1 cellular context compared by ENCODE assay signal in the genomic region with DNA sequence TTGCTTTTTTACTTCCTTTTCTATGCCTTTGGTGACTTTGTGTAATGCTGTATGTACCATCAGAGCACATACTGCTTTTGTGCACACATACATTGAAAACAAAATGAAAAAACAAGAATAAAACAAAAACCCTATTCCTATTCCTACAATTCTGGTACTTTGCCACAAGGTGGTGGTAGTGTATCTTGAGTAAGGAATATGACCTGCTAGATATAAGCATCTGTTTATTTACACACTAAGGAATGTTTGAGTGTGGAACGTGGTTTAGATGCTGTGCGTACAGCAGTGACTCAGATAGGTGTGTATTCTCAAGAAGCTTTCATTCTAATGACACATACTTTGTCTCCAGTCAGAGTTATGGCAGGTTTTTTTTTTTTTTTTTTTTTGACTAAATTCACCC.
TF ChIP-seq lines count a peak whose summit lies in the region.

No MANE protein-coding gene starts in this region.

TF ChIP-seq in IMR-90, 13 proteins besides CTCF, POLR2A, EP300 and RAD21 (continued from another document):
- no peak for TF ChIP-seq NFE2L2 (IDR thresholded peaks at IDR 0.05; ENCODE audit: low read depth, low read length)
- TF ChIP-seq, protein P1, sequence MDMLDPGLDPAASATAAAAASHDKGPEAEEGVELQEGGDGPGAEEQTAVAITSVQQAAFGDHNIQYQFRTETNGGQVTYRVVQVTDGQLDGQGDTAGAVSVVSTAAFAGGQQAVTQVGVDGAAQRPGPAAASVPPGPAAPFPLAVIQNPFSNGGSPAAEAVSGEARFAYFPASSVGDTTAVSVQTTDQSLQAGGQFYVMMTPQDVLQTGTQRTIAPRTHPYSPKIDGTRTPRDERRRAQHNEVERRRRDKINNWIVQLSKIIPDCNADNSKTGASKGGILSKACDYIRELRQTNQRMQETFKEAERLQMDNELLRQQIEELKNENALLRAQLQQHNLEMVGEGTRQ (IDR thresholded peaks at IDR 0.05; ENCODE audit: low read depth, low read length), result no peak
